In the genomic region with DNA sequence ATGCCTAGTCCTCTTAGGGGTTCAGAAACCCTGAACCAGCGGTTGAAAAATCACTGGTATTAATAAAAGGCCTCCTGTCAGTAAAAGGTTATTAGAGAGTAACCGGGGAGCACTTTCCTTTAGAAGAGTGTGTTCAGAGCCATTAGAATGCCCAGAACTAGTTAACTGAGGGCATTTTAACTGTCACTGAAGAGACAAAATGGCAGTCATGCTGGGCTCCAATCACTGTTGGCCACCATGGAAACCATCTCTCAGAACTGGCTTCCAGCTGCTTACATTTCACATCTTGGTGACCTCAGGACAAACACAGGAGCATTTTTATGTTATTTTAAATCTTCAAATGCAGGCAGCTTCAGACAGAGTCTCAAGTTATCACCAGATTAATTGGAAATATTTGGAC, we compare ENCODE assay signal across 34 cellular contexts.
"Had no signal": no experiment of that assay in that cellular context is flagged by ENCODE, and none has a peak within 500 bp of the region (broad histone marks: within the 10 kb centered on the region; RNA-seq: fewer than 3 reads in every experiment).

No MANE protein-coding gene starts in this region.

- H3K9me3 ChIP-seq: MG63 had no signal

- H3K9ac ChIP-seq: KMS-11 had no signal

- DNase-seq: Karpas-422, Kasumi-1, MG63, MM.1S, MV-4-11, NCI-H1048, NCI-H1092, NCI-H1092 treated with DMSO at 0.1 percent for 48 hours, NCI-H1105, NCI-H1105 treated with DMSO at 0.1 percent for 48 hours, NCI-H1417, NCI-H1417 treated with DMSO at 0.1 percent for 48 hours, NCI-H1436, NCI-H1436 treated with DMSO at 0.1 percent for 48 hours, NCI-H146, NCI-H1694, NCI-H1694 treated with DMSO at 0.1 percent for 48 hours, NCI-H187, NCI-H187 treated with DMSO at 0.1 percent for 48 hours, NCI-H1930, NCI-H2029, NCI-H2029 treated with DMSO at 0.1 percent for 48 hours, NCI-H2081, NCI-H2081 treated with DMSO at 0.1 percent for 48 hours, NCI-H2107, NCI-H2171, NCI-H2171 treated with DMSO at 0.1 percent for 48 hours, NCI-H2227 treated with DMSO at 0.1 percent for 48 hours, NCI-H226, NCI-H345, NCI-H446, NCI-H510A, NCI-H510A treated with DMSO at 0.1 percent for 48 hours had no signal

- H3K4me2 ChIP-seq: KMS-11 had no signal

- H3K4me3 ChIP-seq: MG63 had no signal

- H3K36me3 ChIP-seq: MG63 had no signal

- H3K27ac ChIP-seq: KMS-11 had no signal

- H3K27me3 ChIP-seq: MG63 had no signal
